ENCODE assay signal across 29 cellular contexts in the genomic region with DNA sequence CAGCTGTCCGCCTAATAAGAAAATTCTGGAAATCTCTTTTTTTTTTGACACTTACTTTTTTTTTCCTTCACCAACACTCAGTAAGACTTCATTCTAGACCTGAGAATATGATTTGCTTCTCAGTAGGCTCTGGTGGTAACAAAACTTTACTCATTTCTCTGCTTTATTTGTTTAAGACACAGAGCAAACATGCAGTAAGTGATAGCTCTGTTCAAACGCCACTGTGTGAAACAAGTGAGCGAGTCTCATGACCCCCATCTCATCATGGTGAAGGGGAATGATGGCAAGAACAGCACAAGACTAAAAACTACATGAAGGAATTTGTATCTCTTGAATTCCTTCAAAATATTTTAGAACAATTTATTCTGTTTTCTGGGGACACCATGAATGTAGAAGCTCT.
"Had no signal": no experiment of that assay in that cellular context is flagged by ENCODE, and none has a peak within 500 bp of the region (broad histone marks: within the 10 kb centered on the region; RNA-seq: fewer than 3 reads in every experiment).

No MANE protein-coding gene starts in this region.

- DNase-seq: activated CD4-positive, alpha-beta T cell treated with anti-CD3 and anti-CD28 coated beads for 1 hour; activated CD4-positive, alpha-beta T cell treated with anti-CD3 and anti-CD28 coated beads, Interleukin-2, amount 50 U/mL, for 1 hour; activated CD8-positive, alpha-beta T cell treated with anti-CD3 and anti-CD28 coated beads for 36 hours; activated gamma-delta T cell treated with Interleukin-2 at 50 U/mL for 16 hours; activated naive CD4-positive, alpha-beta T cell treated with anti-CD3 and anti-CD28 coated beads, Interleukin-2, amount 50 U/mL, for 16 hours; activated T-cell treated with anti-CD3 and anti-CD28 coated beads, Interleukin-2, amount 50 U/mL, for 4 hours; amniotic stem cell; brain microvascular endothelial cell; caudate nucleus; foreskin fibroblast; head of caudate nucleus; hypothalamus; immature natural killer cell; kidney; left colon; mammary epithelial cell; ovary; retina; sigmoid colon; small intestine; stimulated activated CD4-positive, alpha-beta T cell treated with anti-CD3 and anti-CD28 coated beads, Interleukin-4, amount 100 ng/mL, for 24 hours; trophoblast cell had no signal

- FAIRE-seq: astrocyte, endothelial cell of umbilical vein, kidney, small intestine, urothelium cell line had no signal

- H3K9me3 ChIP-seq: ovary, prostate gland, sigmoid colon, thoracic aorta had no signal

- H3K27ac ChIP-seq: brain microvascular endothelial cell, ovary, prostate gland, sigmoid colon, thoracic aorta had no signal

- ATAC-seq: activated CD8-positive, alpha-beta T cell treated with anti-CD3 and anti-CD28 coated beads for 36 hours; activated T-cell treated with anti-CD3 and anti-CD28 coated beads, Interleukin-2, amount 50 U/mL, for 4 hours; activated T-helper 17 cell treated with anti-CD3 and anti-CD28 coated beads, Interleukin-2, amount 50 U/mL, for 72 hours; left colon; stimulated activated effector memory CD8-positive, alpha-beta T cell treated with anti-CD3 and anti-CD28 coated beads, Interleukin-12 subunit alpha, Interleukin-12 subunit beta, amount 100 ng/mL, for 72 hours had no signal

- H3K36me3 ChIP-seq: brain microvascular endothelial cell, ovary, prostate gland, sigmoid colon, thoracic aorta had no signal

- H3K4me3 ChIP-seq: ovary, prostate gland, sigmoid colon, thoracic aorta had no signal

- H3K27me3 ChIP-seq: brain microvascular endothelial cell, ovary, sigmoid colon had no signal

- H3K4me1 ChIP-seq: prostate gland, sigmoid colon had no signal
